ENCODE assay signal across 23 cellular contexts in genomic region chr19:11769995-11770394, GRCh38.
"Had no signal": no experiment of that assay in that cellular context is flagged by ENCODE, and none has a peak within 500 bp of the region (broad histone marks: within the 10 kb centered on the region; RNA-seq: fewer than 3 reads in every experiment).

No MANE protein-coding gene starts in this region.

- H3K27me3 Mint-ChIP-seq: activated CD4-positive, alpha-beta T cell treated with anti-CD3 and anti-CD28 coated beads for 36 hours; central memory CD8-positive, alpha-beta T cell; stimulated activated naive CD8-positive, alpha-beta T cell treated with anti-CD3 and anti-CD28 coated beads, Interleukin-15, Interleukin-2, amounts not matched to agents 100 ng/mL and 50 ng/mL, for 24 hours had no signal

- DNase-seq: activated CD4-positive, alpha-beta T cell treated with anti-CD3 and anti-CD28 coated beads for 36 hours; activated CD4-positive, CD25-positive, alpha-beta regulatory T cell; activated CD8-positive, alpha-beta memory T cell treated with anti-CD3 and anti-CD28 coated beads, Interleukin-2, amount 10 ng/mL, durations not matched to agents 7 days and 5 days; activated CD8-positive, alpha-beta T cell treated with anti-CD3 and anti-CD28 coated beads, Interleukin-2, amount 10 ng/mL, durations not matched to agents 7 days and 5 days; activated naive CD4-positive, alpha-beta T cell; activated T-cell treated with anti-CD3 and anti-CD28 coated beads, Interleukin-2, amount 50 U/mL, for 48 hours; endodermal cell; esophagus squamous epithelium; foreskin melanocyte; heart right ventricle; midbrain; natural killer cell; right cardiac atrium; stimulated activated CD4-positive, alpha-beta T cell treated with anti-CD3 and anti-CD28 coated beads, Interleukin-4, amount 100 ng/mL, for 1 hour; trophoblast cell had no signal

- H3K27ac ChIP-seq: esophagus squamous epithelium, heart right ventricle, thoracic aorta, vagina had no signal

- H3K27ac Mint-ChIP-seq: activated CD4-positive, alpha-beta T cell treated with anti-CD3 and anti-CD28 coated beads for 36 hours; activated CD8-positive, alpha-beta memory T cell treated with anti-CD3 and anti-CD28 coated beads, Interleukin-2, amount 10 ng/mL, durations not matched to agents 7 days and 5 days; activated CD8-positive, alpha-beta T cell treated with anti-CD3 and anti-CD28 coated beads, Interleukin-2, amount 10 ng/mL, durations not matched to agents 7 days and 5 days; activated naive CD4-positive, alpha-beta T cell treated with anti-CD3 and anti-CD28 coated beads, Interleukin-2, amount 50 U/mL, for 72 hours; activated T-helper 2 cell treated with anti-CD3 and anti-CD28 coated beads, Interferon-gamma antibody, Interleukin-2, Interleukin-4, amounts not matched to agents 10 μg/mL and 5 μg/mL and 100 μg/mL, durations not matched to agents 14 hours and 24 hours and 36 hours; dendritic cell treated with granulocyte-macrophage colony-stimulating factor and Interleukin-4, amounts not matched to agents 40 ng/mL and 50 ng/mL, for 4 days; endodermal cell; stimulated activated naive CD8-positive, alpha-beta T cell treated with anti-CD3 and anti-CD28 coated beads, Interleukin-15, Interleukin-2, amounts not matched to agents 100 ng/mL and 50 ng/mL, for 24 hours; T-helper 2 cell treated with Interferon-gamma antibody and Interleukin-4, amounts not matched to agents 5 μg/mL and 100 μg/mL, for 36 hours had no signal

- H3K36me3 ChIP-seq: thoracic aorta, vagina had no signal

- H3K27me3 ChIP-seq: esophagus squamous epithelium, heart right ventricle, vagina had no signal

- H3K4me3 Mint-ChIP-seq: activated CD4-positive, alpha-beta T cell treated with anti-CD3 and anti-CD28 coated beads for 36 hours; activated CD8-positive, alpha-beta memory T cell treated with anti-CD3 and anti-CD28 coated beads, Interleukin-2, amount 10 ng/mL, durations not matched to agents 7 days and 5 days; activated CD8-positive, alpha-beta T cell treated with anti-CD3 and anti-CD28 coated beads, Interleukin-2, amount 10 ng/mL, durations not matched to agents 7 days and 5 days; central memory CD8-positive, alpha-beta T cell; dendritic cell treated with granulocyte-macrophage colony-stimulating factor and Interleukin-4, amounts not matched to agents 40 ng/mL and 50 ng/mL, for 4 days; endodermal cell; stimulated activated naive CD8-positive, alpha-beta T cell treated with anti-CD3 and anti-CD28 coated beads, Interleukin-15, Interleukin-2, amounts not matched to agents 100 ng/mL and 50 ng/mL, for 24 hours; T-helper 2 cell treated with Interferon-gamma antibody and Interleukin-4, amounts not matched to agents 5 μg/mL and 100 μg/mL, for 36 hours had no signal

- H3K4me1 Mint-ChIP-seq: endodermal cell had no signal

- ATAC-seq: activated CD4-positive, alpha-beta T cell treated with anti-CD3 and anti-CD28 coated beads for 36 hours; activated CD8-positive, alpha-beta memory T cell treated with anti-CD3 and anti-CD28 coated beads, Interleukin-2, amount 10 ng/mL, durations not matched to agents 7 days and 5 days; activated CD8-positive, alpha-beta T cell treated with anti-CD3 and anti-CD28 coated beads, Interleukin-2, amount 10 ng/mL, durations not matched to agents 7 days and 5 days; activated naive CD4-positive, alpha-beta T cell treated with anti-CD3 and anti-CD28 coated beads, Interleukin-2, amount 50 U/mL, for 72 hours; heart right ventricle; natural killer cell; right cardiac atrium had no signal

- H3K4me3 ChIP-seq: esophagus squamous epithelium, heart right ventricle, thoracic aorta, vagina had no signal
